In the genomic region with DNA sequence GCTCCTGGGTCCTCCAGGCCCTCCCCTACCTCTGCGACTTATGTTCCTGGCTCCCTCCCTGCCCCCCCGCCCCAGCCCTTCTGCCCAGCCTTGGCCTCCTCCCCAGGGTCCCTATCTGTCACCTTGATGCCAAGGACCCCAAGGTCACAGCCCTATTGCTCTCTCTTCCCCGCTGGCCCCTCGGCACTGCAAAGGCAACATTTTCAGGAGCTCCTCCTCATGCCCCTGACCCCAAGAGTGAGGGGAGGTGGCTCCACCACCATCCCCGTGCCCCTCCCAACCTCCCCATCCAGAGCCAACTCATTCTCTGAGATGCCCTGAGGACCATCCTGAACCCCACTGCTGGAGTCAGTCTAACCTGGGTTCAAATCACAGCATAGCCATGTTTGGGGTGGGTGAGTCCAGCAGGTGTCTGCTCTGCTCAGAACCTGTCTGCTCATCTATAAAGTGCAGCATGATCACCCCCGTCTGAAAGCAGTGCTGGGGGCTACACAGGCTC, we compare ENCODE assay signal across 17 cellular contexts. TPM values are rescaled to one million over a fixed set of nuclear protein-coding genes. Genes with fewer than 3 reads are reported as not detected.
DNase-seq lines count a peak whose midpoint lies in the region; ATAC-seq and TF ChIP-seq lines count a peak whose summit lies in the region.
"Had no signal": no experiment of that assay in that cellular context is flagged by ENCODE, and none has a peak within 500 bp of the region (broad histone marks: within the 10 kb centered on the region; RNA-seq: fewer than 3 reads in every experiment).

No MANE protein-coding gene starts in this region.

- peaks cover 39% of the 10 kb centered on the region for H3K27me3 ChIP-seq in HUES48 (ENCODE audit: control insufficient read depth, insufficient read depth, low read length)
- H3K27me3 ChIP-seq in ectodermal cell (ENCODE audit: control insufficient read depth, insufficient read depth, low read length, poor library complexity, severe bottlenecking): peaks cover 39% of the 10 kb centered on the region
- H3K27me3 ChIP-seq in smooth muscle cell (ENCODE audit: low read depth): peaks cover 16% of the 10 kb centered on the region

- TF ChIP-seq CTCF in smooth muscle cell (IDR thresholded peaks at IDR 0.05; ENCODE audit: borderline replicate concordance, insufficient read depth, poor library complexity, severe bottlenecking) (no peak), mucosa of descending colon (IDR thresholded peaks at IDR 0.05) (no peak)

- 82 to 85% methylated on average over 6 of the region's 6 CpGs for WGBS in ectodermal cell, 2 experiments
- WGBS in smooth muscle cell (ENCODE audit: low lambda C conversion rate): 91% methylated on average over 5 of the region's 6 CpGs

- no peak for ATAC-seq in HG02970 (IDR thresholded peaks at IDR 0.05; ENCODE audit: low FRiP score, unreplicated experiment)
- no peak for ATAC-seq in mucosa of descending colon
- ATAC-seq in HG02870 (IDR thresholded peaks at IDR 0.05; ENCODE audit: unreplicated experiment): no peak

- H3K9me3 ChIP-seq in HUES48 (ENCODE audit: control insufficient read depth, insufficient read depth, low read length) (no peaks in the 10 kb centered on the region), ectodermal cell (ENCODE audit: control insufficient read depth, low read length) (no peaks in the 10 kb centered on the region), smooth muscle cell (replicated peaks; ENCODE audit: low read depth) (no peaks in the 10 kb centered on the region), mucosa of descending colon (no peaks in the 10 kb centered on the region)
- H3K9me3 ChIP-seq: BE2C, neutrophil had no signal

- no peaks in the 10 kb centered on the region for H3F3A ChIP-seq in smooth muscle cell (ENCODE audit: low read depth)

- peaks cover 65% of the 10 kb centered on the region for H4K20me1 ChIP-seq in smooth muscle cell (ENCODE audit: low read depth)

- H3K36me3 ChIP-seq in HUES48 (ENCODE audit: control insufficient read depth, insufficient read depth, low read length) (no peaks in the 10 kb centered on the region), ectodermal cell (ENCODE audit: control insufficient read depth, insufficient read depth, low read length) (no peaks in the 10 kb centered on the region), smooth muscle cell (ENCODE audit: low read depth) (no peaks in the 10 kb centered on the region), mucosa of descending colon (ENCODE audit: low read depth) (no peaks in the 10 kb centered on the region)
- H3K36me3 ChIP-seq: BE2C, neutrophil had no signal

- H3K4me1 ChIP-seq in HUES48 (ENCODE audit: control insufficient read depth, insufficient read depth, low read length) (no peaks in the 10 kb centered on the region), ectodermal cell (ENCODE audit: control insufficient read depth, insufficient read depth, low read length) (peaks cover 9% of the 10 kb centered on the region), smooth muscle cell (ENCODE audit: low read depth) (peaks cover 2% of the 10 kb centered on the region), mucosa of descending colon (ENCODE audit: low read depth) (peaks cover 4% of the 10 kb centered on the region)
- H3K4me1 ChIP-seq: BE2C had no signal

- DNase-seq in mesenteric fat pad (ENCODE audit: low spot score): peak; percentile 59
- no peak for DNase-seq in smooth muscle cell (lab: John Stamatoyannopoulos, UW; ENCODE audit: unreplicated experiment)
- DNase-seq in mucosa of descending colon: no peak
- no peak for DNase-seq in GM19238 (ENCODE audit: insufficient read length, low spot score)
- DNase-seq: activated CD8-positive, alpha-beta T cell treated with anti-CD3 and anti-CD28 coated beads for 36 hours; activated gamma-delta T cell; BE2C; DMS153; effector memory CD4-positive, alpha-beta T cell; NK-92 treated with Interleukin-12 subunit alpha and Interleukin-12 subunit beta, amount 100 ng/mL, for 24 hours; stimulated activated CD4-positive, alpha-beta T cell treated with anti-CD3 and anti-CD28 coated beads, Interleukin-12 subunit alpha, Interleukin-12 subunit beta, amount 100 ng/mL, for 4 hours had no signal

- no peak overlapping the region for H2AFZ ChIP-seq in smooth muscle cell (ENCODE audit: low read depth)

- H3K27ac ChIP-seq in HUES48 (ENCODE audit: low read depth, low read length) (no peak overlapping the region), ectodermal cell (ENCODE audit: insufficient read depth, low read depth, low read length, poor library complexity, severe bottlenecking) (no peak overlapping the region), smooth muscle cell (ENCODE audit: low read depth) (no peak overlapping the region)
- H3K27ac ChIP-seq: neutrophil had no signal

- H3K79me2 ChIP-seq in smooth muscle cell (ENCODE audit: low read depth): peaks cover 26% of the 10 kb centered on the region

- intact Hi-C loops in mucosa of descending colon (cut with DNase I, micrococcal nuclease): no loop called here

- peak overlapping the region; percentile 56; the same call in 1 of the 2 replicates for H3K4me3 ChIP-seq in HUES48 (ENCODE audit: low read depth, low read length)
- peak overlapping the region; percentile 17 for H3K4me3 ChIP-seq in ectodermal cell (ENCODE audit: insufficient read depth, low read depth, low read length)
- H3K4me3 ChIP-seq in smooth muscle cell: peak overlapping the region; percentile 44
- no peak overlapping the region for H3K4me3 ChIP-seq in mucosa of descending colon

- no peak overlapping the region for H3K9ac ChIP-seq in HUES48 (ENCODE audit: low read depth, low read length)
- H3K9ac ChIP-seq in smooth muscle cell (ENCODE audit: low read depth): no peak overlapping the region

- H3K4me2 ChIP-seq in smooth muscle cell: peak overlapping the region; percentile 80

RNA-seq across cellular contexts. Expression of a gene that starts 11.7 kb away (rescaled TPM):
- 2.4 TPM for polyA plus RNA-seq in ectodermal cell (2013, experiment 1 of 4)
- polyA plus RNA-seq in ectodermal cell (2013, experiment 2 of 4): 3.1 TPM
- 3.1 TPM for polyA plus RNA-seq in ectodermal cell (2013, experiment 3 of 4)
- 4.2 TPM for polyA plus RNA-seq in ectodermal cell (2013, experiment 4 of 4)
- 70.6 TPM for total RNA-seq in mesenteric fat pad
- total RNA-seq in smooth muscle cell: 8.4 and 9.7 TPM in 2 replicates
- polyA plus RNA-seq in smooth muscle cell: 21.0 and 22.3 TPM in 2 replicates
- 100 to 1,000 TPM in 1 of 3 donors, 10 to 100 TPM in 2; 12.5 to 478 (median 29.9) TPM for total RNA-seq in mucosa of descending colon

RNA-seq across cellular contexts. Expression of a gene that starts 17.7 kb away (rescaled TPM):
- not detected for polyA plus RNA-seq in ectodermal cell (2013, experiment 1 of 4)
- polyA plus RNA-seq in ectodermal cell (2013, experiment 2 of 4): 0.21 TPM
- 0.32 TPM for polyA plus RNA-seq in ectodermal cell (2013, experiment 3 of 4)
- 0.36 TPM for polyA plus RNA-seq in ectodermal cell (2013, experiment 4 of 4)
- not detected for total RNA-seq in mesenteric fat pad
- total RNA-seq in smooth muscle cell: not detected in 2 replicates
- polyA plus RNA-seq in smooth muscle cell: not detected in 2 replicates
- total RNA-seq in mucosa of descending colon: under 1 TPM in 1 of 3 donors, not detected in 2; 0.51 TPM
- total RNA-seq: activated CD8-positive, alpha-beta T cell treated with anti-CD3 and anti-CD28 coated beads for 36 hours; SK-MEL-5 had no signal

RNA-seq across cellular contexts. Expression of a gene that starts 37.7 kb away (rescaled TPM):
- 19.5 TPM for polyA plus RNA-seq in ectodermal cell (2013, experiment 1 of 4)
- 21.9 TPM for polyA plus RNA-seq in ectodermal cell (2013, experiment 2 of 4)
- 18.0 TPM for polyA plus RNA-seq in ectodermal cell (2013, experiment 3 of 4)
- polyA plus RNA-seq in ectodermal cell (2013, experiment 4 of 4): 19.6 TPM
- total RNA-seq in mesenteric fat pad (4.2 TPM), smooth muscle cell (7.0 and 7.3 TPM in 2 replicates), mucosa of descending colon (1 to 10 TPM; 5.1 to 8.8 (median 8.1) TPM)
- not detected in 2 replicates for polyA plus RNA-seq in smooth muscle cell
